Comparison of ENCODE assay signal across 20 cellular contexts in the genomic region with DNA sequence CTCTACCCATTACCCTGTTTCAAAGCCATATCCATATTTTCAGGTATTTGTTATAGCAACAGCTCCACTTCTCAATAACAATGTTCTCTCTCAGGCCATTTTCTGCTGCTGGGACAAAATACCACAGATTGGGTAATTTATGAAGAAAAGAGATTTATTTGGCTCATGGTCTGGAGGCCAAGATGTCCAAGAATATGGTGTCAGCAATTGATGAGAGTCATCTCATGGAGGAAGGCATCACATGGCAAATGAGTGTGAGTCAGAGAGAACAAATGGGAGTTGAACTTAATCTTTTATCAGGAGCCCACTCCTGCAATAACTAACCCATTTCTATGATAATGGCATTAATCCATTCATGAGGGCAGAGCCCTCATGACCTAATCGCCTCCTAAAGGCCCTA.
"Had no signal": no experiment of that assay in that cellular context is flagged by ENCODE, and none has a peak within 500 bp of the region (broad histone marks: within the 10 kb centered on the region; RNA-seq: fewer than 3 reads in every experiment).

No MANE protein-coding gene starts in this region.

- H3K36me3 ChIP-seq: ascending aorta, breast epithelium, esophagus squamous epithelium, lower lobe of right lung, spleen, tibial artery had no signal

- H3K4me3 ChIP-seq: ascending aorta, breast epithelium, coronary artery, esophagus squamous epithelium, lower lobe of right lung, spleen, tibial artery had no signal

- H3K27me3 ChIP-seq: ascending aorta, breast epithelium, esophagus squamous epithelium, spleen, tibial artery had no signal

- H3K9me3 ChIP-seq: ascending aorta, breast epithelium, esophagus squamous epithelium, lower lobe of right lung, tibial artery had no signal

- H3K27ac ChIP-seq: breast epithelium, esophagus squamous epithelium, lower lobe of right lung, spleen had no signal

- H3K4me1 ChIP-seq: breast epithelium, esophagus squamous epithelium, lower lobe of right lung had no signal

- DNase-seq: activated CD4-positive, alpha-beta T cell treated with anti-CD3 and anti-CD28 coated beads for 1 hour; activated CD4-positive, alpha-beta T cell treated with anti-CD3 and anti-CD28 coated beads, Interleukin-2, amount 50 U/mL, for 1 hour; activated CD8-positive, alpha-beta T cell treated with anti-CD3 and anti-CD28 coated beads, Interleukin-2, amount 10 ng/mL, durations not matched to agents 7 days and 5 days; activated gamma-delta T cell treated with Interleukin-2 at 50 U/mL for 16 hours; endodermal cell; esophagus squamous epithelium; foreskin fibroblast; kidney; lower lobe of right lung; naive B cell; occipital lobe; spleen; stimulated activated CD4-positive, alpha-beta T cell treated with anti-CD3 and anti-CD28 coated beads, Interleukin-4, amount 100 ng/mL, for 1 hour; stimulated activated naive CD8-positive, alpha-beta T cell treated with anti-CD3 and anti-CD28 coated beads, Interleukin-15, Interleukin-2, amounts not matched to agents 100 U/mL and 50 U/mL, for 24 hours; substantia nigra; T-cell; tibial artery had no signal
